In the genomic region with DNA sequence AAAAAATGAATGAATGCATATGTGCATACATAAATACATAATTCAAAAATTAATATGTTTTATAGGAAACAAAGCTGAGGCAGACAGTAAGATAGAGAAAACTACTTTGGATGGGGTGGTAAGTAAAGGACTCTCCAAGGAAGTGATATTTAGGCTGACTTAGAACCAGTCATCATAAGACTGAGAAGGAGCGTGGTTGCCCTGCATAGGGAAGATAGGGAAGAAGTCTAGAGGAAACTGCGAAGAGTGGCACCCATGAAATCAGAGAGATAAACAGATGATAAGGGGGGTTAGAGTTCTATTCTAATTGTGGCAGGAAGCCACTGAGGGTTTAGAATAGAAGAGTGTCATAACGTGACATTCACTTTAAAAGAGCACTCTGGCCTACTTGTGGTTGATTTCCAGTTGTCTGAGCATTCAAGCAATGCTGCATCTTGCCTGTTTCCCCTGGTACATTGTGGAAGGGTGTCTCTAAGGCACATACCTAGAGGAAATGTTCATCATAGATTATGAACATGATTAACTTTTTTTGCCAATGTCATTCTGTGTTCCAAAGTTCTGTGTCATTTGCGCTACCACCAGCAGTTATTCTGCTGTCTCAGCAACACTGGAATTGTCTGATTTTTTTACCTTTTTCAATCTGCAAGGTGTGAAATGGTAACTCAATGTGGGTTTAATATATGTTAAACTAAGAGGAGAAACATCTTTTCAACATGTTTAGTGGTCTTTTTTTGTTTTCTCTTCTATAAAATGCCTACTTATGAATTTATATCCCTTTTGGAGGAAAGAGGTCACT, we compare ENCODE assay signal across 9 cellular contexts. TPM values are rescaled to one million over a fixed set of nuclear protein-coding genes. Genes with fewer than 3 reads are reported as not detected.
DNase-seq lines count a peak whose midpoint lies in the region; ATAC-seq, FAIRE-seq and TF ChIP-seq lines count a peak whose summit lies in the region.
"Had no signal": no experiment of that assay in that cellular context is flagged by ENCODE, and none has a peak within 500 bp of the region (broad histone marks: within the 10 kb centered on the region; RNA-seq: fewer than 3 reads in every experiment).

No MANE protein-coding gene starts in this region.

- no peak overlapping the region for H2AFZ ChIP-seq in IMR-90 (replicated peaks; ENCODE audit: low read length, poor library complexity)
- peak overlapping the region; percentile 11 for H2AFZ ChIP-seq in osteoblast (ENCODE audit: low read length)

- dilution Hi-C loops in IMR-90 (cut with HindIII; ENCODE audit: low sequenced_read_pairs, unreplicated experiment): no loop called here

- H3K4me1 ChIP-seq in IMR-90 (ENCODE audit: control insufficient read depth, insufficient read depth, low read length) (peaks cover 22% of the 10 kb centered on the region), osteoblast (ENCODE audit: insufficient read depth, low read length) (peaks cover 26% of the 10 kb centered on the region)

- intact Hi-C loops in IMR-90 (cut with micrococcal nuclease): no loop called here

- no peak overlapping the region for H2AK5ac ChIP-seq in IMR-90 (ENCODE audit: low read depth, low read length)

- no peak overlapping the region for H3K4ac ChIP-seq in IMR-90 (ENCODE audit: low read depth, low read length)

- no peak overlapping the region for H3K56ac ChIP-seq in IMR-90 (ENCODE audit: extremely low read depth, insufficient read depth, low read length)

- CTCF ChIA-PET in IMR-90 (lab: Yijun Ruan, JAX): no interaction called here

- POLR2A ChIA-PET in IMR-90 (lab: Charles Lee; ENCODE audit: unreplicated experiment): no interaction called here

- H3K9me1 ChIP-seq in IMR-90 (ENCODE audit: insufficient read depth, low read length): peaks cover 14% of the 10 kb centered on the region

- no TSS peak for BruUV-seq in IMR-90 (replicated peaks; lab: Mats Ljungman, UMichigan)

- H3K27ac ChIP-seq in IMR-90 (ENCODE audit: insufficient read depth, low read length) (no peak overlapping the region), osteoblast (ENCODE audit: low read depth, low read length) (no peak overlapping the region)

- no peaks in the 10 kb centered on the region for H3K79me2 ChIP-seq in osteoblast (ENCODE audit: insufficient read depth, low read length)

- TF ChIP-seq POLR2A in GM12891 (IDR thresholded peaks at IDR 0.05; ENCODE audit: low read depth, low read length): no peak
- TF ChIP-seq POLR2A in IMR-90 (IDR thresholded peaks at IDR 0.05; ENCODE audit: low read depth, low read length): no peak

- H2AK9ac ChIP-seq in IMR-90 (replicated peaks; ENCODE audit: low read depth, low read length, poor library complexity): no peak overlapping the region

- H2BK15ac ChIP-seq in IMR-90 (ENCODE audit: low read depth, low read length): no peak overlapping the region

- H4K8ac ChIP-seq in IMR-90 (ENCODE audit: low read depth in 2 of 2, low read length in 2 of 2): 0 out of 4 replicates have a peak overlapping the region, but pooled peaks of 1 of the 2 experiments have one; percentile 28

- H3K14ac ChIP-seq in IMR-90 (replicated peaks; ENCODE audit: low read depth, low read length): no peak overlapping the region; the same call in 1 of the 2 replicates

- H2BK5ac ChIP-seq in IMR-90 (ENCODE audit: low read depth, low read length, poor library complexity, severe bottlenecking): no peak overlapping the region

- H4K20me1 ChIP-seq in IMR-90 (ENCODE audit: insufficient read depth, low read length) (no peaks in the 10 kb centered on the region), osteoblast (ENCODE audit: insufficient read depth, low read length) (no peaks in the 10 kb centered on the region)

- in situ Hi-C loops in IMR-90 (cut with MboI; ENCODE audit: low sequenced_read_pairs): no loop called here

- H2BK120ac ChIP-seq in IMR-90 (ENCODE audit: low read depth, low read length): 0 out of 2 replicates have a peak overlapping the region, but pooled peaks have one; percentile 16

- ATAC-seq in IMR-90 (ENCODE audit: low read depth) (no peak), GM18858 (IDR thresholded peaks at IDR 0.05; ENCODE audit: unreplicated experiment) (no peak), HG03354 (IDR thresholded peaks at IDR 0.05; ENCODE audit: poor library complexity, severe bottlenecking, unreplicated experiment) (no peak)

- H3K4me2 ChIP-seq in IMR-90 (ENCODE audit: low read depth, low read length) (no peak overlapping the region), osteoblast (ENCODE audit: insufficient read depth, low read length) (no peak overlapping the region)

- H3K79me1 ChIP-seq in IMR-90 (ENCODE audit: low read depth in 1 of 2, low read length in 2 of 2): no peaks in the 10 kb centered on the region

- H3K36me3 ChIP-seq in IMR-90 (ENCODE audit: control insufficient read depth, insufficient read depth, low read length) (no peaks in the 10 kb centered on the region), osteoblast (ENCODE audit: insufficient read depth, low read length) (no peaks in the 10 kb centered on the region)

- H4K91ac ChIP-seq in IMR-90 (ENCODE audit: insufficient read depth, low read depth, low read length): no peak overlapping the region

- no peak overlapping the region for H4K5ac ChIP-seq in IMR-90 (ENCODE audit: low read depth, low read length)

- peak; percentile 52 for FAIRE-seq in GM12891 (lab: Jason Lieb, UNC)

- no peak for DNase-seq in GM12891 (ENCODE audit: insufficient read length, low spot score)
- no peak for DNase-seq in IMR-90
- DNase-seq in central memory CD4-positive, alpha-beta T cell: peak; percentile 62
- DNase-seq in osteoblast (ENCODE audit: insufficient read length, low spot score, missing footprints): peak; percentile 56
- no peak for DNase-seq in globus pallidus (ENCODE audit: low spot score)
- DNase-seq in nucleus accumbens (lab: John Stamatoyannopoulos, UW): no peak
- DNase-seq: NCI-H1694 had no signal

- WGBS in IMR-90 (ENCODE audit: extremely low coverage in 2 of 2, insufficient read length in 1 of 2), 2 experiments: 100% methylated on average over 1 of the region's 4 CpGs; no CpG with 5 or more reads in 1 of the 2 experiments

- H3K27me3 ChIP-seq in IMR-90 (ENCODE audit: control insufficient read depth, insufficient read depth, low read length): no peaks in the 10 kb centered on the region
- no peaks in the 10 kb centered on the region for H3K27me3 ChIP-seq in osteoblast (ENCODE audit: insufficient read depth, low read length)

- no peak for TF ChIP-seq RAD21 in IMR-90 (IDR thresholded peaks at IDR 0.05; ENCODE audit: low read length)

- no peak for TF ChIP-seq CTCF in IMR-90 (conservative IDR thresholded peaks at IDR 0.05; ENCODE audit: low read depth, low read length)
- no peak for TF ChIP-seq CTCF in osteoblast (IDR thresholded peaks at IDR 0.05; ENCODE audit: extremely low read depth, low read depth, low read length)

- H2BK20ac ChIP-seq in IMR-90 (ENCODE audit: low read depth, low read length): no peak overlapping the region

- H3K4me3 ChIP-seq in IMR-90 (ENCODE audit: insufficient read depth, low read depth, low read length): no peak overlapping the region
- H3K4me3 ChIP-seq in osteoblast (ENCODE audit: insufficient read depth, low read length): no peak overlapping the region

- no peaks in the 10 kb centered on the region for H3K9me3 ChIP-seq in IMR-90 (ENCODE audit: control insufficient read depth, insufficient read depth, low read length)
- no peaks in the 10 kb centered on the region for H3K9me3 ChIP-seq in osteoblast (ENCODE audit: low read depth, low read length)

- no peak overlapping the region for H3K9ac ChIP-seq in IMR-90 (ENCODE audit: low read depth, low read length)

- no peak overlapping the region for H3K23ac ChIP-seq in IMR-90 (ENCODE audit: low read depth, low read length)

- H3K18ac ChIP-seq in IMR-90 (ENCODE audit: low read depth, low read length): peak overlapping the region; percentile 21; the same call in 1 of the 2 replicates

TF ChIP-seq in GM12891, 5 proteins besides CTCF, POLR2A, EP300 and RAD21:
- TF ChIP-seq SPI1 (IDR thresholded peaks at IDR 0.05; ENCODE audit: low read depth, low read length): no peak
- TF ChIP-seq PAX5 (IDR thresholded peaks at IDR 0.05; ENCODE audit: insufficient read depth, low read length, severe bottlenecking): no peak
- TF ChIP-seq POU2F2 (IDR thresholded peaks at IDR 0.05; ENCODE audit: low read depth, low read length): no peak
- no peak for TF ChIP-seq POLR2AphosphoS5 (IDR thresholded peaks at IDR 0.05; ENCODE audit: low read depth, low read length)
- no peak for TF ChIP-seq TAF1 (IDR thresholded peaks at IDR 0.05; ENCODE audit: low read depth, low read length)

TF ChIP-seq in IMR-90, 13 proteins besides CTCF, POLR2A, EP300 and RAD21:
- TF ChIP-seq RFX5 (IDR thresholded peaks at IDR 0.05; ENCODE audit: low read depth, low read length): no peak
- peak; percentile 83 for TF ChIP-seq MAFK (IDR thresholded peaks at IDR 0.05; ENCODE audit: low read depth, low read length)
- TF ChIP-seq, protein P1, sequence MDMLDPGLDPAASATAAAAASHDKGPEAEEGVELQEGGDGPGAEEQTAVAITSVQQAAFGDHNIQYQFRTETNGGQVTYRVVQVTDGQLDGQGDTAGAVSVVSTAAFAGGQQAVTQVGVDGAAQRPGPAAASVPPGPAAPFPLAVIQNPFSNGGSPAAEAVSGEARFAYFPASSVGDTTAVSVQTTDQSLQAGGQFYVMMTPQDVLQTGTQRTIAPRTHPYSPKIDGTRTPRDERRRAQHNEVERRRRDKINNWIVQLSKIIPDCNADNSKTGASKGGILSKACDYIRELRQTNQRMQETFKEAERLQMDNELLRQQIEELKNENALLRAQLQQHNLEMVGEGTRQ (IDR thresholded peaks at IDR 0.05; ENCODE audit: low read depth, low read length): no peak
- no peak for TF ChIP-seq FOS (IDR thresholded peaks at IDR 0.05; ENCODE audit: low read depth, low read length)
TF ChIP-seq in IMR-90: peak in this region for 1.

RNA-seq across cellular contexts. Expression of gene GRAMD2B, which starts 49.4 kb away (rescaled TPM):
- polyA plus RNA-seq in GM12891 (2012; ENCODE audit: low read depth, missing spikeins): 2.9 TPM
- 15.8 and 20.3 TPM in 2 replicates for total RNA-seq in IMR-90 (2012; rRNA removed)
- polyA plus RNA-seq in IMR-90 (2012; rRNA removed): 13.9 and 15.6 TPM in 2 replicates
- 8.8 and 14.3 TPM in 2 replicates for polyA plus RNA-seq in IMR-90 (2012; cell fraction: cytosol; rRNA removed)
- polyA plus RNA-seq in IMR-90 (2012; cell fraction: nucleus; rRNA removed; ENCODE audit: low replicate concordance): 8.5 and 26.6 TPM in 2 replicates
- 89.8 and 94.6 TPM in 2 replicates for total RNA-seq in osteoblast

Comparison
In these comparisons a context has a peak if more than half of its experiments do, and no peak if none do; other contexts are left out.
1. DNase-seq: peak in central memory CD4-positive, alpha-beta T cell (single experiment) and osteoblast (single experiment); none in GM12891 (single experiment), IMR-90 (single experiment), globus pallidus (single experiment) and nucleus accumbens (0 of 56).